In the genomic region with DNA sequence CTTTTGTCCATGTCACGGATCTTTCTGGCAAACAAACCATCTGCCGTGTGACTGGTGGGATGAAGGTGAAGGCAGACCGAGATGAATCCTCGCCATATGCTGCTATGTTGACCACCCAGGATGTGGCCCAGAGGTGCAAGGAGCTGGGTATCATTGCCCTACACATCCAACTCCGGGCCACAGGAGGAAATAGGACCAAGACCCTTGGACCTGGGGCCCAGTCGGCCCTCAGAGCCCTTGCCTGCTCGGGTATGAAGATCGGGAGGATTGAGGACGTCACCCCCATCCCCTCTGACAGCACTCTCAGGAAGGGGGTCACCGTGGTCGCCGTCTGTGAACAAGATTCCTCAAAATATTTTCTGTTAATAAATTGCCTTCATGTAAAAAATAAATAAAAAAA, we compare ENCODE assay signal across 24 cellular contexts. TPM values are rescaled to one million over a fixed set of nuclear protein-coding genes. Genes with fewer than 3 reads are reported as not detected.
"Had no signal": no experiment of that assay in that cellular context is flagged by ENCODE, and none has a peak within 500 bp of the region (broad histone marks: within the 10 kb centered on the region; RNA-seq: fewer than 3 reads in every experiment).

No MANE protein-coding gene starts in this region.

- H3K27me3 ChIP-seq: adrenal gland, breast epithelium, suprapubic skin had no signal

- H3K4me1 Mint-ChIP-seq: WTC11 had no signal

- H3K4me3 Mint-ChIP-seq: activated CD4-positive, alpha-beta memory T cell treated with anti-CD3 and anti-CD28 coated beads, Interleukin-2, amount 10 ng/mL, durations not matched to agents 7 days and 5 days; activated CD4-positive, alpha-beta T cell treated with anti-CD3 and anti-CD28 coated beads for 36 hours; activated CD8-positive, alpha-beta memory T cell treated with anti-CD3 and anti-CD28 coated beads, Interleukin-2, amount 10 ng/mL, durations not matched to agents 7 days and 5 days; effector memory CD8-positive, alpha-beta T cell; stimulated activated naive CD8-positive, alpha-beta T cell treated with anti-CD3 and anti-CD28 coated beads, Interleukin-15, Interleukin-2, amounts not matched to agents 100 ng/mL and 50 ng/mL, for 24 hours; T-helper 2 cell treated with Interferon-gamma antibody and Interleukin-4, amounts not matched to agents 5 μg/mL and 100 μg/mL, for 36 hours; type B pancreatic cell; WTC11 had no signal

- ATAC-seq: activated CD4-positive, alpha-beta T cell treated with anti-CD3 and anti-CD28 coated beads for 36 hours; activated CD8-positive, alpha-beta memory T cell treated with anti-CD3 and anti-CD28 coated beads, Interleukin-2, amount 10 ng/mL, durations not matched to agents 7 days and 5 days; effector memory CD8-positive, alpha-beta T cell; left lobe of liver; psoas muscle; right cardiac atrium; WTC11 had no signal

- H3K27ac Mint-ChIP-seq: activated CD4-positive, alpha-beta memory T cell treated with anti-CD3 and anti-CD28 coated beads, Interleukin-2, amount 10 ng/mL, durations not matched to agents 7 days and 5 days; activated CD4-positive, alpha-beta T cell treated with anti-CD3 and anti-CD28 coated beads for 36 hours; activated CD8-positive, alpha-beta memory T cell treated with anti-CD3 and anti-CD28 coated beads, Interleukin-2, amount 10 ng/mL, durations not matched to agents 7 days and 5 days; T-helper 2 cell treated with Interferon-gamma antibody and Interleukin-4, amounts not matched to agents 5 μg/mL and 100 μg/mL, for 36 hours; type B pancreatic cell; WTC11 had no signal

- H3K27me3 Mint-ChIP-seq: activated CD4-positive, alpha-beta memory T cell treated with anti-CD3 and anti-CD28 coated beads, Interleukin-2, amount 10 ng/mL, durations not matched to agents 7 days and 5 days; activated CD4-positive, alpha-beta T cell treated with anti-CD3 and anti-CD28 coated beads for 36 hours; activated CD8-positive, alpha-beta memory T cell treated with anti-CD3 and anti-CD28 coated beads, Interleukin-2, amount 10 ng/mL, durations not matched to agents 7 days and 5 days; effector memory CD8-positive, alpha-beta T cell; stimulated activated naive CD8-positive, alpha-beta T cell treated with anti-CD3 and anti-CD28 coated beads, Interleukin-15, Interleukin-2, amounts not matched to agents 100 ng/mL and 50 ng/mL, for 24 hours; type B pancreatic cell had no signal

- H3K27ac ChIP-seq: psoas muscle, suprapubic skin had no signal

- FAIRE-seq: astrocyte, kidney, TTC549 had no signal

- H3K9me3 Mint-ChIP-seq: activated CD4-positive, alpha-beta memory T cell treated with anti-CD3 and anti-CD28 coated beads, Interleukin-2, amount 10 ng/mL, durations not matched to agents 7 days and 5 days; effector memory CD8-positive, alpha-beta T cell; stimulated activated naive CD8-positive, alpha-beta T cell treated with anti-CD3 and anti-CD28 coated beads, Interleukin-15, Interleukin-2, amounts not matched to agents 100 ng/mL and 50 ng/mL, for 24 hours; T-helper 2 cell treated with Interferon-gamma antibody and Interleukin-4, amounts not matched to agents 5 μg/mL and 100 μg/mL, for 36 hours; type B pancreatic cell had no signal

- H3K36me3 ChIP-seq: adrenal gland, breast epithelium, suprapubic skin had no signal

- H3K4me3 ChIP-seq: adrenal gland, breast epithelium, psoas muscle, skin epidermis, suprapubic skin had no signal

- DNase-seq: activated CD4-positive, alpha-beta memory T cell treated with anti-CD3 and anti-CD28 coated beads, Interleukin-2, amount 10 ng/mL, durations not matched to agents 7 days and 5 days; activated CD4-positive, alpha-beta T cell treated with anti-CD3 and anti-CD28 coated beads for 36 hours; activated CD8-positive, alpha-beta memory T cell treated with anti-CD3 and anti-CD28 coated beads, Interleukin-2, amount 10 ng/mL, durations not matched to agents 7 days and 5 days; activated naive CD4-positive, alpha-beta T cell; effector memory CD8-positive, alpha-beta T cell; foreskin melanocyte; kidney; psoas muscle had no signal

- H3K9me3 ChIP-seq: adrenal gland, breast epithelium, psoas muscle, suprapubic skin had no signal

RNA-seq across cellular contexts. Expression of gene HTR6, which starts 56.4 kb away (rescaled TPM):
- total RNA-seq: activated CD4-positive, alpha-beta memory T cell treated with anti-CD3 and anti-CD28 coated beads, Interleukin-2, amount 10 ng/mL, durations not matched to agents 7 days and 5 days; activated CD8-positive, alpha-beta memory T cell treated with anti-CD3 and anti-CD28 coated beads, Interleukin-2, amount 10 ng/mL, durations not matched to agents 7 days and 5 days; adrenal gland; breast epithelium; chondrocyte; kidney; left lobe of liver; myocyte; omental fat pad; psoas muscle; right cardiac atrium had no signal
- polyA plus RNA-seq: adrenal gland, neural cell, psoas muscle, right cardiac atrium had no signal
